In genomic region chr9:135098400-135099105, GRCh38 we compare ENCODE assay signal across 15 cellular contexts. TPM values are rescaled to one million over a fixed set of nuclear protein-coding genes. Genes with fewer than 3 reads are reported as not detected.
DNase-seq lines count a peak whose midpoint lies in the region; ATAC-seq and TF ChIP-seq lines count a peak whose summit lies in the region.
"Had no signal": no experiment of that assay in that cellular context is flagged by ENCODE, and none has a peak within 500 bp of the region (broad histone marks: within the 10 kb centered on the region; RNA-seq: fewer than 3 reads in every experiment).

No MANE protein-coding gene starts in this region.

- H3K4me1 ChIP-seq in cardiac muscle cell (ENCODE audit: low read depth), result no peaks in the 10 kb centered on the region
- H3K4me1 ChIP-seq in foreskin keratinocyte, result no peaks in the 10 kb centered on the region

- no peaks in the 10 kb centered on the region for H3K36me3 ChIP-seq in cardiac muscle cell

- H3K27me3 Mint-ChIP-seq in activated T-helper 2 cell treated with anti-CD3 and anti-CD28 coated beads, Interferon-gamma antibody, Interleukin-2, Interleukin-4, amounts not matched to agents 10 μg/mL and 5 μg/mL and 100 μg/mL, durations not matched to agents 14 hours and 24 hours and 36 hours (ENCODE audit: low read depth), result no peaks in the 10 kb centered on the region

- no peak overlapping the region for H3K4me3 ChIP-seq in cardiac muscle cell
- H3K4me3 ChIP-seq: smooth muscle cell had no signal

- TF ChIP-seq CTCF in cardiac muscle cell (IDR thresholded peaks at IDR 0.05; ENCODE audit: low read depth, low read length), result no peak
- no peak for TF ChIP-seq CTCF in foreskin keratinocyte (conservative IDR thresholded peaks at IDR 0.05)

- intact Hi-C loops in cardiac septum (cut with DNase I), result no loop called here
- intact Hi-C loops in activated T-helper 2 cell treated with anti-CD3 and anti-CD28 coated beads, Interferon-gamma antibody, Interleukin-2, Interleukin-4, amounts not matched to agents 10 μg/mL and 5 μg/mL and 100 μg/mL, durations not matched to agents 14 hours and 24 hours and 36 hours (cut with micrococcal nuclease), result no loop called here

- H3K9me3 ChIP-seq in cardiac muscle cell (ENCODE audit: low read depth), result no peaks in the 10 kb centered on the region

- H3K27me3 ChIP-seq in cardiac muscle cell (no peaks in the 10 kb centered on the region), foreskin keratinocyte (peaks cover 2% of the 10 kb centered on the region)

- no peaks in the 10 kb centered on the region for H3K36me3 Mint-ChIP-seq in activated T-helper 2 cell treated with anti-CD3 and anti-CD28 coated beads, Interferon-gamma antibody, Interleukin-2, Interleukin-4, amounts not matched to agents 10 μg/mL and 5 μg/mL and 100 μg/mL, durations not matched to agents 14 hours and 24 hours and 36 hours (ENCODE audit: low read depth)
- H3K36me3 Mint-ChIP-seq: activated naive CD8-positive, alpha-beta T cell treated with anti-CD3 and anti-CD28 coated beads for 36 hours; CD8-positive, alpha-beta T cell had no signal

- no peak overlapping the region for H3K27ac Mint-ChIP-seq in activated T-helper 2 cell treated with anti-CD3 and anti-CD28 coated beads, Interferon-gamma antibody, Interleukin-2, Interleukin-4, amounts not matched to agents 10 μg/mL and 5 μg/mL and 100 μg/mL, durations not matched to agents 14 hours and 24 hours and 36 hours
- H3K27ac Mint-ChIP-seq: activated naive CD8-positive, alpha-beta T cell treated with anti-CD3 and anti-CD28 coated beads for 36 hours; CD8-positive, alpha-beta T cell had no signal

- H3K4me3 Mint-ChIP-seq in activated T-helper 2 cell treated with anti-CD3 and anti-CD28 coated beads, Interferon-gamma antibody, Interleukin-2, Interleukin-4, amounts not matched to agents 10 μg/mL and 5 μg/mL and 100 μg/mL, durations not matched to agents 14 hours and 24 hours and 36 hours (ENCODE audit: low read depth), result no peak overlapping the region
- H3K4me3 Mint-ChIP-seq: activated naive CD8-positive, alpha-beta T cell treated with anti-CD3 and anti-CD28 coated beads for 36 hours; CD8-positive, alpha-beta T cell had no signal

- ATAC-seq in foreskin keratinocyte (peak; percentile 45), GM19397 (IDR thresholded peaks at IDR 0.05; ENCODE audit: unreplicated experiment) (no peak)
- ATAC-seq: CD8-positive, alpha-beta T cell had no signal

- H3K9me3 Mint-ChIP-seq in activated T-helper 2 cell treated with anti-CD3 and anti-CD28 coated beads, Interferon-gamma antibody, Interleukin-2, Interleukin-4, amounts not matched to agents 10 μg/mL and 5 μg/mL and 100 μg/mL, durations not matched to agents 14 hours and 24 hours and 36 hours, result no peaks in the 10 kb centered on the region
- H3K9me3 Mint-ChIP-seq: activated naive CD8-positive, alpha-beta T cell treated with anti-CD3 and anti-CD28 coated beads for 36 hours; CD8-positive, alpha-beta T cell had no signal

- peak; percentile 30 to 85 for DNase-seq in cardiac muscle cell (ENCODE audit: low read depth in 1 of 2, low spot score in 1 of 2)
- DNase-seq in cardiac septum (ENCODE audit: low spot score), result no peak
- DNase-seq in RPMI7951 (ENCODE audit: low read depth), result peak; percentile 3
- DNase-seq in foreskin keratinocyte, result no peak
- DNase-seq in NCI-H345 treated with DMSO at 0.1 percent for 48 hours (lab: John Stamatoyannopoulos, UW; ENCODE audit: unreplicated experiment), result no peak
- no peak for DNase-seq in activated T-helper 2 cell treated with anti-CD3 and anti-CD28 coated beads, Interferon-gamma antibody, Interleukin-2, Interleukin-4, amounts not matched to agents 10 μg/mL and 5 μg/mL and 100 μg/mL, durations not matched to agents 14 hours and 24 hours and 36 hours (ENCODE audit: low spot score)
- DNase-seq in AML-193 (lab: John Stamatoyannopoulos, UW), result no peak
- DNase-seq: activated naive CD8-positive, alpha-beta T cell treated with anti-CD3 and anti-CD28 coated beads for 36 hours; CD8-positive, alpha-beta T cell; GOT3; mesenchymal stem cell; NCI-H510A had no signal

- H3K27ac ChIP-seq in cardiac muscle cell (no peak overlapping the region), foreskin keratinocyte (no peak overlapping the region)
- H3K27ac ChIP-seq: epithelial cell of prostate had no signal

- H3K4me1 Mint-ChIP-seq in activated T-helper 2 cell treated with anti-CD3 and anti-CD28 coated beads, Interferon-gamma antibody, Interleukin-2, Interleukin-4, amounts not matched to agents 10 μg/mL and 5 μg/mL and 100 μg/mL, durations not matched to agents 14 hours and 24 hours and 36 hours (ENCODE audit: low read depth), result no peaks in the 10 kb centered on the region
- H3K4me1 Mint-ChIP-seq: activated naive CD8-positive, alpha-beta T cell treated with anti-CD3 and anti-CD28 coated beads for 36 hours had no signal

RNA-seq across cellular contexts. Expression of gene OLFM1, which starts 11.1 kb away (rescaled TPM):
- total RNA-seq in cardiac muscle cell, result 2.4 and 6.3 TPM in 2 replicates
- 3.8 and 4.0 TPM in 2 replicates for polyA plus RNA-seq in cardiac muscle cell
- 8.6 TPM for total RNA-seq in cardiac septum
- total RNA-seq in RPMI7951 (2014; rRNA removed; shearing (Covaris generic)), result 0.12 and 0.29 TPM in 2 replicates
- 0.07 and 0.21 TPM in 2 replicates for total RNA-seq in foreskin keratinocyte
- 0.10 and 0.29 TPM in 2 replicates for polyA plus RNA-seq in foreskin keratinocyte
- total RNA-seq in activated T-helper 2 cell treated with anti-CD3 and anti-CD28 coated beads, Interferon-gamma antibody, Interleukin-2, Interleukin-4, amounts not matched to agents 10 μg/mL and 5 μg/mL and 100 μg/mL, durations not matched to agents 14 hours and 24 hours and 36 hours, result 0.28 and 0.37 TPM in 2 replicates
- total RNA-seq: activated naive CD8-positive, alpha-beta T cell treated with anti-CD3 and anti-CD28 coated beads for 36 hours; CD8-positive, alpha-beta T cell had no signal

Comparison
In these comparisons a context has a peak if more than half of its experiments do, and no peak if none do; other contexts are left out.
1. DNase-seq: peak in cardiac muscle cell (2 of 2) and RPMI7951 (single experiment); none in cardiac septum (single experiment), foreskin keratinocyte (0 of 2), NCI-H345 treated with DMSO at 0.1 percent for 48 hours (single experiment), activated T-helper 2 cell treated with anti-CD3 and anti-CD28 coated beads, Interferon-gamma antibody, Interleukin-2, Interleukin-4, amounts not matched to agents 10 μg/mL and 5 μg/mL and 100 μg/mL, durations not matched to agents 14 hours and 24 hours and 36 hours (single experiment) and AML-193 (0 of 2).